In genomic region chr14:90342327-90342726, GRCh38 we compare ENCODE assay signal across 21 cellular contexts. TPM values are rescaled to one million over a fixed set of nuclear protein-coding genes. Genes with fewer than 3 reads are reported as not detected.
DNase-seq lines count a peak whose midpoint lies in the region; ATAC-seq, FAIRE-seq and TF ChIP-seq lines count a peak whose summit lies in the region.
"Had no signal": no experiment of that assay in that cellular context is flagged by ENCODE, and none has a peak within 500 bp of the region (broad histone marks: within the 10 kb centered on the region; RNA-seq: fewer than 3 reads in every experiment).

No MANE protein-coding gene starts in this region.

- no peak overlapping the region for H2AFZ ChIP-seq in K562 (ENCODE audit: low read depth, low read length)

- no peaks in the 10 kb centered on the region for H3K9me3 ChIP-seq in K562 (replicated peaks; ENCODE audit: control insufficient read depth, insufficient read depth, low read depth, low read length)
- H3K9me3 ChIP-seq: A549 had no signal

- 18% methylated on average over 4 of the region's 4 CpGs for WGBS in K562 (ENCODE audit: insufficient coverage, low coverage, missing lambda C conversion rate)

- DNase-seq in DMS 273 (lab: John Stamatoyannopoulos, UW; ENCODE audit: unreplicated experiment) (peak; percentile 51), DMS 273 treated with DMSO at 0.1 percent for 48 hours (lab: John Stamatoyannopoulos, UW) (no peak), G401 (ENCODE audit: low spot score) (peak; percentile 30), NCI-H69 (lab: John Stamatoyannopoulos, UW) (peak; percentile 34), K562 (ENCODE audit: extremely low read depth in 1 of 4, low spot score in 3 of 4) (no peak), brain microvascular endothelial cell (no peak), GM03348 (ENCODE audit: low spot score) (no peak)
- DNase-seq: AML-193; Caco-2; CD4-positive, alpha-beta T cell; DMS79 treated with DMSO at 0.1 percent for 48 hours; GOT3; H7 had no signal

- no TSS peak for BruUV-seq in K562 (replicated peaks; lab: Mats Ljungman, UMichigan)

- POLR2A ChIA-PET in K562 (lab: Yijun Ruan, JAX), result no interaction called here

- no peak overlapping the region for H3K4me2 ChIP-seq in K562 (ENCODE audit: insufficient read depth, low read length)
- H3K4me2 ChIP-seq: A549 had no signal

- FAIRE-seq in K562 (lab: Jason Lieb, UNC), result no peak
- FAIRE-seq: A549, D721Med, GM12892, GM18507 had no signal

- TF ChIP-seq CTCF in K562 (IDR thresholded peaks at IDR 0.05 in 2 of 3, conservative IDR thresholded peaks at IDR 0.05 in 1 of 3; ENCODE audit: insufficient read depth in 2 of 3, low read depth in 1 of 3, low read length in 3 of 3) (no peak), brain microvascular endothelial cell (IDR thresholded peaks at IDR 0.05; ENCODE audit: low read depth, low read length, missing control alignments) (no peak)

- H3K4me1 ChIP-seq in K562 (replicated peaks in 1 of 2; ENCODE audit: control insufficient read depth in 2 of 2, insufficient read depth in 2 of 2, low read length in 2 of 2), result no peaks in the 10 kb centered on the region; a peak in 3 of 5 replicates
- H3K4me1 ChIP-seq: A549 had no signal

- H4K20me1 ChIP-seq in K562 (replicated peaks; ENCODE audit: control insufficient read depth, insufficient read depth, low read length), result no peaks in the 10 kb centered on the region

- ATAC-seq in K562, result peak; percentile 40; the same call in 2 of the 3 replicates
- ATAC-seq in HG03442 (IDR thresholded peaks at IDR 0.05; ENCODE audit: unreplicated experiment), result no peak
- ATAC-seq: HCT116 had no signal

- no peak overlapping the region for H3K4me3 ChIP-seq in K562
- no peak overlapping the region for H3K4me3 ChIP-seq in brain microvascular endothelial cell (ENCODE audit: low read depth, low read length)
- H3K4me3 ChIP-seq: A549 had no signal

- H3K36me3 ChIP-seq in K562 (ENCODE audit: control insufficient read depth, insufficient read depth, low read length) (no peaks in the 10 kb centered on the region), brain microvascular endothelial cell (replicated peaks) (no peaks in the 10 kb centered on the region)

- no peak overlapping the region for H3K9ac ChIP-seq in K562 (ENCODE audit: insufficient read depth in 1 of 2, low read depth in 2 of 2, low read length in 2 of 2)

- TF ChIP-seq EP300 in K562 (IDR thresholded peaks at IDR 0.05; ENCODE audit: low read length), result no peak

- H3K27ac ChIP-seq in K562 (ENCODE audit: extremely low read depth, low read depth, low read length), result no peak overlapping the region
- H3K27ac ChIP-seq in brain microvascular endothelial cell, result no peak overlapping the region
- H3K27ac ChIP-seq: 22Rv1, A549, C4-2B had no signal

- no peaks in the 10 kb centered on the region for H3K27me3 ChIP-seq in K562 (ENCODE audit: control insufficient read depth in 2 of 2, insufficient read depth in 2 of 2, low read length in 2 of 2)
- no peaks in the 10 kb centered on the region for H3K27me3 ChIP-seq in brain microvascular endothelial cell (replicated peaks)

- intact Hi-C loops in K562 (cut with micrococcal nuclease), result no loop called here

- no peak for TF ChIP-seq POLR2A in K562 (conservative IDR thresholded peaks at IDR 0.05)

- no peaks in the 10 kb centered on the region for H3K79me2 ChIP-seq in K562 (ENCODE audit: control insufficient read depth, insufficient read depth, low read length)

- in situ Hi-C loops in G401 (cut with HindIII; ENCODE audit: low sequenced_read_pairs), result no loop called here
- in situ Hi-C loops in K562 (cut with MboI), result no loop called here
- in situ Hi-C loops in brain microvascular endothelial cell (cut with HindIII; ENCODE audit: low pct_ligation_motif_present, low sequenced_read_pairs), result no loop called here

- CTCF ChIA-PET in K562 (lab: Yijun Ruan, JAX; ENCODE audit: low intra/inter-chr PET ratio), result no interaction called here

- TF ChIP-seq RAD21 in K562 (CRISPR knock-in tag; conservative IDR thresholded peaks at IDR 0.05 in 1 of 2, IDR thresholded peaks at IDR 0.05 in 1 of 2), result no peak

- no peaks in the 10 kb centered on the region for H3K9me1 ChIP-seq in K562 (ENCODE audit: control insufficient read depth, insufficient read depth, low read length)

TF ChIP-seq in K562, 482 proteins besides CTCF, POLR2A, EP300 and RAD21 (continues in another document):
- TF ChIP-seq ZNF239 (CRISPR knock-in tag; IDR thresholded peaks at IDR 0.05), result no peak
- no peak for TF ChIP-seq MIER1 (IDR thresholded peaks at IDR 0.05; ENCODE audit: low read depth)
- TF ChIP-seq PRDM10 (IDR thresholded peaks at IDR 0.05; ENCODE audit: partially characterized antibody), result peak; percentile 82
- TF ChIP-seq ZNF253 (CRISPR knock-in tag; conservative IDR thresholded peaks at IDR 0.05), result no peak
- no peak for TF ChIP-seq NFIX (CRISPR knock-in tag; IDR thresholded peaks at IDR 0.05; ENCODE audit: low read depth)

RNA-seq across cellular contexts. Expression of gene NRDE2, which starts 10.6 kb away (rescaled TPM):
- 15.4 and 18.1 TPM in 2 replicates for total RNA-seq in G401 (2014; rRNA removed; shearing (Covaris generic))
- 55.5 and 58.1 TPM in 2 replicates for total RNA-seq in K562 (2011; cell fraction: chromatin; rRNA removed; ENCODE audit: low replicate concordance)
- 29.7 and 30.1 TPM in 2 replicates for total RNA-seq in K562 (2011; cell fraction: nucleolus; rRNA removed)
- total RNA-seq in K562 (2011; cell fraction: nucleoplasm; rRNA removed), result 29.3 and 31.1 TPM in 2 replicates
- total RNA-seq in K562 (2014; rRNA removed), result 6.2 and 8.4 TPM in 2 replicates
- total RNA-seq in K562 (2014; rRNA removed; fragmentation: Illumina TruSeq; extraction: Trizol), result 11.0 and 11.1 TPM in 2 replicates
- 12.3 and 12.6 TPM in 2 replicates for total RNA-seq in K562 (2015; rRNA removed; fragmentation: Illumina TruSeq; extraction: Trizol)
- total RNA-seq in K562 (2021), result 14.6 and 15.0 TPM in 2 replicates
- polyA plus RNA-seq in K562 (2011; rRNA removed), result 10.9 and 11.5 TPM in 2 replicates
- polyA plus RNA-seq in K562 (2011; cell fraction: cytosol; rRNA removed), result 5.4 and 7.1 TPM in 2 replicates
- 14.2 and 20.4 TPM in 2 replicates for polyA plus RNA-seq in K562 (2011; cell fraction: nucleus; rRNA removed)
- polyA plus RNA-seq in K562 (2012), result 4.6 and 5.4 TPM in 2 replicates
- 6.8 and 8.1 TPM in 2 replicates for polyA plus RNA-seq in K562 (2014; fragmentation: Illumina TruSeq; extraction: Trizol)
- polyA plus RNA-seq in K562 (2014; fragmentation: Nextera tagmentation; extraction: Ambion mirVana), result 1 to 10 TPM; 3.3 to 5.7 TPM
- 8.3 and 13.4 TPM in 2 replicates for polyA plus RNA-seq in K562 (2014; rRNA removed)
- polyA minus RNA-seq in K562 (2011; rRNA and poly(A)+ RNA removed), result 14.4 and 16.4 TPM in 2 replicates
- polyA minus RNA-seq in K562 (2011; cell fraction: cytosol; rRNA and poly(A)+ RNA removed), result 4.9 and 7.8 TPM in 2 replicates
- 13.1 and 19.2 TPM in 2 replicates for polyA minus RNA-seq in K562 (2011; cell fraction: nucleus; rRNA and poly(A)+ RNA removed)

RNA-seq across cellular contexts. Expression of gene CALM1, which starts 54.5 kb away (rescaled TPM):
- 159 and 239 TPM in 2 replicates for total RNA-seq in G401 (2014; rRNA removed; shearing (Covaris generic))
- 62.1 and 139 TPM in 2 replicates for total RNA-seq in K562 (2011; cell fraction: chromatin; rRNA removed; ENCODE audit: low replicate concordance)
- 42.4 and 45.7 TPM in 2 replicates for total RNA-seq in K562 (2011; cell fraction: nucleolus; rRNA removed)
- 60.5 and 80.2 TPM in 2 replicates for total RNA-seq in K562 (2011; cell fraction: nucleoplasm; rRNA removed)
- total RNA-seq in K562 (2014; rRNA removed) (256 and 290 TPM in 2 replicates), K562 (2014; rRNA removed; fragmentation: Illumina TruSeq; extraction: Trizol) (158 and 169 TPM in 2 replicates), K562 (2015; rRNA removed; fragmentation: Illumina TruSeq; extraction: Trizol) (139 and 148 TPM in 2 replicates), K562 (2021) (141 and 155 TPM in 2 replicates)
- polyA plus RNA-seq in K562 (2011; rRNA removed) (128 and 161 TPM in 2 replicates), K562 (2014; fragmentation: Illumina TruSeq; extraction: Trizol) (206 and 269 TPM in 2 replicates), K562 (2014; fragmentation: Nextera tagmentation; extraction: Ambion mirVana) (10 to 100 TPM; 48.0 to 85.7 TPM), K562 (2014; rRNA removed) (162 and 178 TPM in 2 replicates)
- polyA plus RNA-seq in K562 (2011; cell fraction: cytosol; rRNA removed), result 77.4 and 107 TPM in 2 replicates
- 56.0 and 78.4 TPM in 2 replicates for polyA plus RNA-seq in K562 (2011; cell fraction: nucleus; rRNA removed)
- 143 and 146 TPM in 2 replicates for polyA plus RNA-seq in K562 (2012)
- 242 and 267 TPM in 2 replicates for polyA minus RNA-seq in K562 (2011; rRNA and poly(A)+ RNA removed)
- polyA minus RNA-seq in K562 (2011; cell fraction: cytosol; rRNA and poly(A)+ RNA removed), result 56.8 and 84.7 TPM in 2 replicates
- 73.0 and 82.9 TPM in 2 replicates for polyA minus RNA-seq in K562 (2011; cell fraction: nucleus; rRNA and poly(A)+ RNA removed)

Comparison
In these comparisons a context has a peak if more than half of its experiments do, and no peak if none do; other contexts are left out.
1. DNase-seq: peak in DMS 273 (single experiment), G401 (single experiment) and NCI-H69 (single experiment); none in DMS 273 treated with DMSO at 0.1 percent for 48 hours (single experiment), K562 (0 of 4), brain microvascular endothelial cell (single experiment) and GM03348 (single experiment).